19 cellular contexts compared by ENCODE assay signal in genomic region chr10:51986531-51986930, GRCh38.
DNase-seq lines count a peak whose midpoint lies in the region; ATAC-seq and TF ChIP-seq lines count a peak whose summit lies in the region.
"Had no signal": no experiment of that assay in that cellular context is flagged by ENCODE, and none has a peak within 500 bp of the region (broad histone marks: within the 10 kb centered on the region; RNA-seq: fewer than 3 reads in every experiment).

No MANE protein-coding gene starts in this region.

- H3F3A ChIP-seq in GM23338 (replicated peaks; ENCODE audit: low read depth), result no peaks in the 10 kb centered on the region
- peaks cover 13% of the 10 kb centered on the region for H3F3A ChIP-seq in MM.1S (ENCODE audit: insufficient read depth, low read length)
- H3F3A ChIP-seq in smooth muscle cell (ENCODE audit: low read depth), result no peaks in the 10 kb centered on the region

- no peaks in the 10 kb centered on the region for H3K4me1 ChIP-seq in GM23338 (ENCODE audit: insufficient read depth)
- H3K4me1 ChIP-seq in MM.1S (ENCODE audit: low read length), result peaks cover 11% of the 10 kb centered on the region
- H3K4me1 ChIP-seq in gastrocnemius medialis, result peaks cover 7 to 14% of the 10 kb centered on the region in 2 donors
- no peaks in the 10 kb centered on the region for H3K4me1 ChIP-seq in smooth muscle cell (ENCODE audit: low read depth)
- H3K4me1 ChIP-seq: HAP-1 had no signal

- ATAC-seq in GM23338 (no peak; the same call in 2 of the 3 replicates), gastrocnemius medialis (peak; percentile 47 to 74), HG02884 (IDR thresholded peaks at IDR 0.05; ENCODE audit: unreplicated experiment) (no peak)

- H4K20me1 ChIP-seq in GM23338 (replicated peaks; ENCODE audit: insufficient read depth), result no peaks in the 10 kb centered on the region
- no peaks in the 10 kb centered on the region for H4K20me1 ChIP-seq in MM.1S (ENCODE audit: insufficient read depth, low read length)
- no peaks in the 10 kb centered on the region for H4K20me1 ChIP-seq in smooth muscle cell (ENCODE audit: low read depth)

- peak; percentile 17 for DNase-seq in GM23338 (ENCODE audit: low spot score)
- peak; percentile 76 for DNase-seq in MM.1S
- peak; percentile 44 for DNase-seq in left kidney (ENCODE audit: low read depth, low spot score)
- no peak for DNase-seq in gastrocnemius medialis
- DNase-seq in activated naive CD4-positive, alpha-beta T cell (lab: John Stamatoyannopoulos, UW), result no peak
- no peak for DNase-seq in NOMO-1 (lab: John Stamatoyannopoulos, UW; ENCODE audit: unreplicated experiment in 2 of 2)
- no peak for DNase-seq in smooth muscle cell (lab: John Stamatoyannopoulos, UW; ENCODE audit: unreplicated experiment)
- DNase-seq: CD4-positive, CD25-positive, alpha-beta regulatory T cell; DMS 273 treated with DMSO at 0.1 percent for 48 hours; KG1; NCI-H1105; NCI-H187; NCI-H2107; NCI-H226; NCI-H524 treated with DMSO at 0.1 percent for 48 hours; T-helper 1 cell had no signal

- H2AFZ ChIP-seq in GM23338 (no peak overlapping the region), MM.1S (ENCODE audit: low read length) (no peak overlapping the region), smooth muscle cell (ENCODE audit: low read depth) (no peak overlapping the region)

- no peak for TF ChIP-seq CTCF in GM23338 (conservative IDR thresholded peaks at IDR 0.05; ENCODE audit: low read depth in 2 of 2)
- TF ChIP-seq CTCF in MM.1S (IDR thresholded peaks at IDR 0.05; ENCODE audit: low read length), result no peak
- no peak for TF ChIP-seq CTCF in gastrocnemius medialis (IDR thresholded peaks at IDR 0.05 in 4 of 5, conservative IDR thresholded peaks at IDR 0.05 in 1 of 5)
- no peak for TF ChIP-seq CTCF in smooth muscle cell (IDR thresholded peaks at IDR 0.05; ENCODE audit: borderline replicate concordance, insufficient read depth, poor library complexity, severe bottlenecking)

- H3K4me3 ChIP-seq in GM23338 (no peak overlapping the region), MM.1S (ENCODE audit: low read length) (no peak overlapping the region), gastrocnemius medialis (no peak overlapping the region), smooth muscle cell (no peak overlapping the region)
- H3K4me3 ChIP-seq: HAP-1 had no signal

- H3K4me2 ChIP-seq in GM23338, result no peak overlapping the region
- peak overlapping the region; percentile 21; the same call in 1 of the 2 replicates for H3K4me2 ChIP-seq in MM.1S (ENCODE audit: low read depth, low read length)
- no peak overlapping the region for H3K4me2 ChIP-seq in smooth muscle cell

- WGBS in smooth muscle cell (ENCODE audit: low lambda C conversion rate), result 48% methylated on average over 2 of the region's 2 CpGs

- H3K79me2 ChIP-seq in GM23338 (replicated peaks; ENCODE audit: insufficient read depth), result no peaks in the 10 kb centered on the region
- H3K79me2 ChIP-seq in MM.1S (ENCODE audit: low read length), result no peaks in the 10 kb centered on the region
- no peaks in the 10 kb centered on the region for H3K79me2 ChIP-seq in smooth muscle cell (ENCODE audit: low read depth)

- no peaks in the 10 kb centered on the region for H3K4me1 Mint-ChIP-seq in GM23338
- H3K4me1 Mint-ChIP-seq: CD4-positive, CD25-positive, alpha-beta regulatory T cell had no signal

- no peak overlapping the region for H3K27ac ChIP-seq in GM23338 (ENCODE audit: low read depth)
- H3K27ac ChIP-seq in MM.1S (ENCODE audit: low read length), result no peak overlapping the region
- peak overlapping the region in 1 of 4 donors; percentile 33 for H3K27ac ChIP-seq in gastrocnemius medialis
- H3K27ac ChIP-seq in smooth muscle cell (ENCODE audit: low read depth), result no peak overlapping the region
- H3K27ac ChIP-seq: RWPE1 had no signal

- H3K9me2 ChIP-seq in GM23338 (ENCODE audit: insufficient read depth), result no peaks in the 10 kb centered on the region
- no peaks in the 10 kb centered on the region for H3K9me2 ChIP-seq in MM.1S (replicated peaks; ENCODE audit: insufficient read depth, low read length)

- intact Hi-C loops in gastrocnemius medialis (cut with DNase I; ENCODE audit: low total_unique reads), result no loop called here

- H3K4me3 Mint-ChIP-seq in GM23338, result no peak overlapping the region
- H3K4me3 Mint-ChIP-seq: CD4-positive, CD25-positive, alpha-beta regulatory T cell had no signal

- 0 out of 3 replicates have a peak, but pooled peaks cover 3% of the 10 kb centered on the region for H3K9me3 Mint-ChIP-seq in GM23338

- H3K36me3 Mint-ChIP-seq in GM23338 (ENCODE audit: low read depth), result no peaks in the 10 kb centered on the region
- H3K36me3 Mint-ChIP-seq: CD4-positive, CD25-positive, alpha-beta regulatory T cell had no signal

- H3K9me3 ChIP-seq in MM.1S (replicated peaks; ENCODE audit: insufficient read depth, low read length), result no peaks in the 10 kb centered on the region
- H3K9me3 ChIP-seq in gastrocnemius medialis, result no peaks in the 10 kb centered on the region
- no peaks in the 10 kb centered on the region for H3K9me3 ChIP-seq in smooth muscle cell (replicated peaks; ENCODE audit: low read depth)
- H3K9me3 ChIP-seq: HAP-1 had no signal

- no peak overlapping the region for H3K27ac Mint-ChIP-seq in GM23338
- H3K27ac Mint-ChIP-seq: CD4-positive, CD25-positive, alpha-beta regulatory T cell had no signal

- no peaks in the 10 kb centered on the region for H3K36me3 ChIP-seq in GM23338 (ENCODE audit: insufficient read depth)
- H3K36me3 ChIP-seq in MM.1S (replicated peaks; ENCODE audit: insufficient read depth, low read length), result no peaks in the 10 kb centered on the region
- no peaks in the 10 kb centered on the region for H3K36me3 ChIP-seq in gastrocnemius medialis
- H3K36me3 ChIP-seq in smooth muscle cell (ENCODE audit: low read depth), result no peaks in the 10 kb centered on the region
- H3K36me3 ChIP-seq: HAP-1 had no signal

- peaks cover 2% of the 10 kb centered on the region for H3K27me3 Mint-ChIP-seq in GM23338 (ENCODE audit: insufficient read depth, low read depth, poor library complexity)
- H3K27me3 Mint-ChIP-seq: CD4-positive, CD25-positive, alpha-beta regulatory T cell had no signal

- H3K9ac ChIP-seq in MM.1S (ENCODE audit: low read length), result no peak overlapping the region
- H3K9ac ChIP-seq in smooth muscle cell (ENCODE audit: low read depth), result no peak overlapping the region

- H3K27me3 ChIP-seq in GM23338 (ENCODE audit: insufficient read depth) (no peaks in the 10 kb centered on the region), MM.1S (replicated peaks; ENCODE audit: insufficient read depth, low read length) (no peaks in the 10 kb centered on the region), gastrocnemius medialis (no peaks in the 10 kb centered on the region), smooth muscle cell (ENCODE audit: low read depth) (no peaks in the 10 kb centered on the region)

- in situ Hi-C loops in gastrocnemius medialis (cut with MboI; ENCODE audit: low sequenced_read_pairs in 4 of 4), result no loop called here

- TF ChIP-seq POLR2A in gastrocnemius medialis (IDR thresholded peaks at IDR 0.05), result no peak

TF ChIP-seq in GM23338, 12 proteins besides CTCF, POLR2A, EP300 and RAD21 (continues in another document):
- TF ChIP-seq ZNF114 (CRISPR knock-in tag; IDR thresholded peaks at IDR 0.05) (no peak), ETS1 (IDR thresholded peaks at IDR 0.05) (no peak), EZH2phosphoT487 (IDR thresholded peaks at IDR 0.05; ENCODE audit: unreplicated experiment) (no peak), POLR2AphosphoS5 (IDR thresholded peaks at IDR 0.05; ENCODE audit: low read depth) (no peak), STAT1 (IDR thresholded peaks at IDR 0.05; ENCODE audit: unreplicated experiment) (no peak), JUNB (IDR thresholded peaks at IDR 0.05; ENCODE audit: unreplicated experiment) (no peak), NANOG (IDR thresholded peaks at IDR 0.05; ENCODE audit: borderline replicate concordance) (no peak), CREB1 (CRISPR knock-in tag; IDR thresholded peaks at IDR 0.05; ENCODE audit: low read depth) (no peak), ZNF331 (CRISPR knock-in tag; IDR thresholded peaks at IDR 0.05; ENCODE audit: low read depth) (no peak), EZH2 (IDR thresholded peaks at IDR 0.05; ENCODE audit: low read depth, unreplicated experiment) (no peak)

Comparison
In these comparisons a context has a peak if more than half of its experiments do, and no peak if none do; other contexts are left out.
1. ATAC-seq: peak in gastrocnemius medialis (2 of 2); none in GM23338 (single experiment) and HG02884 (single experiment).
2. DNase-seq: peak in GM23338 (single experiment), MM.1S (single experiment) and left kidney (single experiment); none in gastrocnemius medialis (0 of 2), activated naive CD4-positive, alpha-beta T cell (0 of 4), NOMO-1 (0 of 2) and smooth muscle cell (single experiment).